ENCODE assay signal across 20 cellular contexts in genomic region chr1:36328088-36328480, GRCh38.
"Had no signal": no experiment of that assay in that cellular context is flagged by ENCODE, and none has a peak within 500 bp of the region (broad histone marks: within the 10 kb centered on the region; RNA-seq: fewer than 3 reads in every experiment).

No MANE protein-coding gene starts in this region.

- H3K27me3 ChIP-seq: cardiac muscle cell, hepatocyte, suprapubic skin, tibial nerve, uterus had no signal

- DNase-seq: activated CD4-positive, alpha-beta T cell treated with anti-CD3 and anti-CD28 coated beads for 1 hour; activated CD8-positive, alpha-beta memory T cell treated with anti-CD3 and anti-CD28 coated beads, Interleukin-2, amount 50 U/mL, for 4 hours; activated naive CD4-positive, alpha-beta T cell treated with Interleukin-2 at 50 U/mL for 16 hours; activated T-cell treated with anti-CD3 and anti-CD28 coated beads, Interleukin-2, amount 50 U/mL, for 24 hours; effector CD8-positive, alpha-beta T cell; stimulated activated CD4-positive, alpha-beta T cell treated with anti-CD3 and anti-CD28 coated beads, Interleukin-2, amount 100 ng/mL, for 24 hours; T-cell; uterus; WERI-Rb-1 had no signal

- H3K36me3 Mint-ChIP-seq: natural killer cell treated with Interleukin-12 subunit alpha and Interleukin-12 subunit beta and Interleukin-15 and Interleukin-18, amount 100 ng/mL, for 72 hours; stimulated activated memory B cell treated with anti-CD40 and anti-IgM and Interleukin-4, amounts not matched to agents 10 μg/mL and 1 μg/mL and 100 μg/mL, for 72 hours; T-cell had no signal

- H3K27ac Mint-ChIP-seq: activated T-cell treated with anti-CD3 and anti-CD28 coated beads, Interleukin-2, amount 50 U/mL, for 24 hours; activated T-helper 2 cell treated with anti-CD3 and anti-CD28 coated beads, Interferon-gamma antibody, Interleukin-2, Interleukin-4, amounts not matched to agents 10 μg/mL and 5 μg/mL and 100 μg/mL, durations not matched to agents 14 hours and 24 hours and 36 hours; stimulated activated memory B cell treated with anti-CD40 and anti-IgM and Interleukin-4, amounts not matched to agents 10 μg/mL and 1 μg/mL and 100 μg/mL, for 72 hours; T-cell had no signal

- H3K9me3 Mint-ChIP-seq: activated T-cell treated with anti-CD3 and anti-CD28 coated beads, Interleukin-2, amount 50 U/mL, for 24 hours; activated T-helper 2 cell treated with anti-CD3 and anti-CD28 coated beads, Interferon-gamma antibody, Interleukin-2, Interleukin-4, amounts not matched to agents 10 μg/mL and 5 μg/mL and 100 μg/mL, durations not matched to agents 14 hours and 24 hours and 36 hours; natural killer cell treated with Interleukin-12 subunit alpha and Interleukin-12 subunit beta and Interleukin-15 and Interleukin-18, amount 100 ng/mL, for 72 hours; stimulated activated memory B cell treated with anti-CD40 and anti-IgM and Interleukin-4, amounts not matched to agents 10 μg/mL and 1 μg/mL and 100 μg/mL, for 72 hours; T-cell had no signal

- H3K27ac ChIP-seq: cardiac muscle cell, foreskin keratinocyte, hepatocyte, stomach, suprapubic skin, uterus, WERI-Rb-1 had no signal

- FAIRE-seq: small intestine, TTC549 had no signal

- H3K36me3 ChIP-seq: cardiac muscle cell, stomach, suprapubic skin, tibial nerve, uterus, WERI-Rb-1 had no signal

- H3K9me3 ChIP-seq: stomach, suprapubic skin, tibial nerve, uterus had no signal

- ATAC-seq: stimulated activated memory B cell treated with anti-CD40 and anti-IgM and Interleukin-4, amounts not matched to agents 10 μg/mL and 1 μg/mL and 100 μg/mL, for 72 hours; T-cell had no signal

- H3K4me3 ChIP-seq: cardiac muscle cell, hepatocyte, stomach, suprapubic skin, tibial nerve, uterus had no signal

- H3K4me3 Mint-ChIP-seq: activated T-cell treated with anti-CD3 and anti-CD28 coated beads, Interleukin-2, amount 50 U/mL, for 24 hours; natural killer cell treated with Interleukin-12 subunit alpha and Interleukin-12 subunit beta and Interleukin-15 and Interleukin-18, amount 100 ng/mL, for 72 hours; stimulated activated memory B cell treated with anti-CD40 and anti-IgM and Interleukin-4, amounts not matched to agents 10 μg/mL and 1 μg/mL and 100 μg/mL, for 72 hours; T-cell had no signal
